Comparison of ENCODE assay signal across 28 cellular contexts in genomic region chr5:157908459-157908858, GRCh38.
"Had no signal": no experiment of that assay in that cellular context is flagged by ENCODE, and none has a peak within 500 bp of the region (broad histone marks: within the 10 kb centered on the region; RNA-seq: fewer than 3 reads in every experiment).

No MANE protein-coding gene starts in this region.

- ATAC-seq: natural killer cell; psoas muscle; right cardiac atrium; right lobe of liver; stimulated activated effector memory CD8-positive, alpha-beta T cell treated with anti-CD3 and anti-CD28 coated beads, Interleukin-12 subunit alpha, Interleukin-12 subunit beta, amount 100 ng/mL, for 72 hours; stimulated activated naive B cell treated with anti-CD40 and anti-IgM and Interleukin-4, amounts not matched to agents 10 μg/mL and 1 μg/mL and 100 μg/mL, for 72 hours had no signal

- H3K4me1 Mint-ChIP-seq: natural killer cell; nephron; stimulated activated effector memory CD8-positive, alpha-beta T cell treated with anti-CD3 and anti-CD28 coated beads, Interleukin-12 subunit alpha, Interleukin-12 subunit beta, amount 100 ng/mL, for 72 hours had no signal

- H3K27ac Mint-ChIP-seq: natural killer cell; nephron; neural progenitor cell; progenitor cell of endocrine pancreas; stimulated activated effector memory CD8-positive, alpha-beta T cell treated with anti-CD3 and anti-CD28 coated beads, Interleukin-12 subunit alpha, Interleukin-12 subunit beta, amount 100 ng/mL, for 72 hours; stimulated activated naive B cell treated with anti-CD40 and anti-IgM and Interleukin-4, amounts not matched to agents 10 μg/mL and 1 μg/mL and 100 μg/mL, for 72 hours; stimulated activated naive CD8-positive, alpha-beta T cell treated with anti-CD3 and anti-CD28 coated beads, Interleukin-15, Interleukin-2, amounts not matched to agents 100 ng/mL and 50 ng/mL, for 24 hours had no signal

- H3K4me3 ChIP-seq: neural progenitor cell, ovary, psoas muscle, right lobe of liver, sigmoid colon, stomach, thoracic aorta, thyroid gland, tibial nerve, upper lobe of left lung, uterus had no signal

- H3K9me3 ChIP-seq: ovary, psoas muscle, right lobe of liver, sigmoid colon, stomach, thoracic aorta, thyroid gland, tibial nerve, upper lobe of left lung, uterus had no signal

- H3K4me2 ChIP-seq: neural progenitor cell had no signal

- H3K4me3 Mint-ChIP-seq: natural killer cell; nephron; neural progenitor cell; stimulated activated effector memory CD8-positive, alpha-beta T cell treated with anti-CD3 and anti-CD28 coated beads, Interleukin-12 subunit alpha, Interleukin-12 subunit beta, amount 100 ng/mL, for 72 hours; stimulated activated naive B cell treated with anti-CD40 and anti-IgM and Interleukin-4, amounts not matched to agents 10 μg/mL and 1 μg/mL and 100 μg/mL, for 72 hours; stimulated activated naive CD8-positive, alpha-beta T cell treated with anti-CD3 and anti-CD28 coated beads, Interleukin-15, Interleukin-2, amounts not matched to agents 100 ng/mL and 50 ng/mL, for 24 hours had no signal

- H3K79me2 ChIP-seq: parathyroid adenoma had no signal

- H3K27me3 ChIP-seq: neural progenitor cell, ovary, right lobe of liver, sigmoid colon, stomach, thyroid gland, tibial nerve, upper lobe of left lung, uterus had no signal

- H3K27me3 Mint-ChIP-seq: progenitor cell of endocrine pancreas; stimulated activated naive B cell treated with anti-CD40 and anti-IgM and Interleukin-4, amounts not matched to agents 10 μg/mL and 1 μg/mL and 100 μg/mL, for 72 hours; stimulated activated naive CD8-positive, alpha-beta T cell treated with anti-CD3 and anti-CD28 coated beads, Interleukin-15, Interleukin-2, amounts not matched to agents 100 ng/mL and 50 ng/mL, for 24 hours had no signal

- H3K36me3 ChIP-seq: neural progenitor cell, ovary, right lobe of liver, sigmoid colon, stomach, thoracic aorta, thyroid gland, tibial nerve, upper lobe of left lung, uterus had no signal

- H3K4me1 ChIP-seq: psoas muscle, tibial nerve, uterus had no signal

- H3K36me3 Mint-ChIP-seq: natural killer cell; neural progenitor cell; stimulated activated effector memory CD8-positive, alpha-beta T cell treated with anti-CD3 and anti-CD28 coated beads, Interleukin-12 subunit alpha, Interleukin-12 subunit beta, amount 100 ng/mL, for 72 hours had no signal

- H3K9me3 Mint-ChIP-seq: natural killer cell; nephron; neural progenitor cell; stimulated activated effector memory CD8-positive, alpha-beta T cell treated with anti-CD3 and anti-CD28 coated beads, Interleukin-12 subunit alpha, Interleukin-12 subunit beta, amount 100 ng/mL, for 72 hours; stimulated activated naive CD8-positive, alpha-beta T cell treated with anti-CD3 and anti-CD28 coated beads, Interleukin-15, Interleukin-2, amounts not matched to agents 100 ng/mL and 50 ng/mL, for 24 hours had no signal

- DNase-seq: natural killer cell; occipital lobe; ovary; posterior cingulate gyrus; psoas muscle; right cardiac atrium; right lobe of liver; sigmoid colon; small intestine; stimulated activated CD4-positive, alpha-beta T cell treated with anti-CD3 and anti-CD28 coated beads, Interleukin-15, amount 100 ng/mL, for 24 hours; stimulated activated CD4-positive, alpha-beta T cell treated with anti-CD3 and anti-CD28 coated beads, Interleukin-2, amount 100 ng/mL, for 24 hours; stimulated activated CD4-positive, alpha-beta T cell treated with anti-CD3 and anti-CD28 coated beads, Interleukin-2, amount 100 ng/mL, for 48 hours; stimulated activated CD4-positive, alpha-beta T cell treated with anti-CD3 and anti-CD28 coated beads, Interleukin-4, amount 100 ng/mL, for 24 hours; stimulated activated naive B cell treated with anti-CD40 and anti-IgM and Interleukin-4, amounts not matched to agents 10 μg/mL and 1 μg/mL and 100 μg/mL, for 72 hours; stimulated activated naive CD4-positive, alpha-beta T cell treated with Interleukin-2 at 50 U/mL for 16 hours; stomach; thyroid gland; trophoblast cell; upper lobe of left lung; uterus had no signal

- H2AFZ ChIP-seq: neural progenitor cell, parathyroid adenoma had no signal

- H3K27ac ChIP-seq: neural progenitor cell, ovary, parathyroid adenoma, psoas muscle, right lobe of liver, sigmoid colon, stomach, thoracic aorta, thyroid gland, tibial nerve, upper lobe of left lung, uterus had no signal
